In genomic region chr10:71850745-71851629, GRCh38 we compare ENCODE assay signal across 8 cellular contexts. TPM values are rescaled to one million over a fixed set of nuclear protein-coding genes. Genes with fewer than 3 reads are reported as not detected.
DNase-seq lines count a peak whose midpoint lies in the region; ATAC-seq lines count a peak whose summit lies in the region.

Gene PSAP, minus strand, starts transcription at chr10:71851251. Its CDS starts 30 bp downstream, at chr10:71851221.

- peaks cover 0 to 45% (median 37%) of the 10 kb centered on the region in 11 experiments; a peak in 18 of 22 replicates for H3K36me3 ChIP-seq in BLaER1 treated with 17β-estradiol and CSF1 and Interleukin-3, amounts not matched to agents 10 nM and 100 nM

- peak; percentile 94 for ATAC-seq in GM19351 (IDR thresholded peaks at IDR 0.05; ENCODE audit: unreplicated experiment)
- peak; percentile 88 for ATAC-seq in HG03521 (IDR thresholded peaks at IDR 0.05; ENCODE audit: unreplicated experiment)
- peak; percentile 95 for ATAC-seq in left colon

- intact Hi-C loops in left colon (cut with DNase I, micrococcal nuclease) = no loop called here

- DNase-seq in NCI-H748 (lab: John Stamatoyannopoulos, UW; ENCODE audit: unreplicated experiment) (peak; percentile 93), cortex of kidney (lab: John Stamatoyannopoulos, UW) (peak; percentile 37), left colon (peak; percentile 99)
- DNase-seq in activated CD4-positive, alpha-beta T cell treated with anti-CD3 and anti-CD28 coated beads, Interleukin-2, amount 50 U/mL, for 1 hour = peak; percentile 98
- peak; percentile 98 for DNase-seq in stimulated activated CD4-positive, alpha-beta T cell treated with anti-CD3 and anti-CD28 coated beads, Interleukin-1b, Interleukin-23, amount 100 ng/mL, for 48 hours

- peak within 1 kb of the TSS; percentile 92 to 99 (median 98) for H3K4me3 ChIP-seq in BLaER1 treated with 17β-estradiol and CSF1 and Interleukin-3, amounts not matched to agents 10 nM and 100 nM

- peak within 1 kb of the TSS; percentile 86 to 99 (median 96) for H3K4me2 ChIP-seq in BLaER1 treated with 17β-estradiol and CSF1 and Interleukin-3, amounts not matched to agents 10 nM and 100 nM

- peaks cover 51 to 85% (median 74%) of the 10 kb centered on the region in 10 experiments for H3K4me1 ChIP-seq in BLaER1 treated with 17β-estradiol and CSF1 and Interleukin-3, amounts not matched to agents 10 nM and 100 nM

- H3K27me3 ChIP-seq in BLaER1 treated with 17β-estradiol and CSF1 and Interleukin-3, amounts not matched to agents 10 nM and 100 nM = no peaks in the 10 kb centered on the region

- peaks cover 50 to 51% (median 50%) of the 10 kb centered on the region in 11 experiments for H4K20me1 ChIP-seq in BLaER1 treated with 17β-estradiol and CSF1 and Interleukin-3, amounts not matched to agents 10 nM and 100 nM

- H3K9ac ChIP-seq in BLaER1 treated with 17β-estradiol and CSF1 and Interleukin-3, amounts not matched to agents 10 nM and 100 nM = peak within 1 kb of the TSS; percentile 94 to 98 (median 97)

- no peaks in the 10 kb centered on the region for H3K9me3 ChIP-seq in BLaER1 treated with 17β-estradiol and CSF1 and Interleukin-3, amounts not matched to agents 10 nM and 100 nM (replicated peaks in 1 of 11)

- H3K27ac ChIP-seq in BLaER1 treated with 17β-estradiol and CSF1 and Interleukin-3, amounts not matched to agents 10 nM and 100 nM = peak within 1 kb of the TSS; percentile 88 to 97 (median 93)

RNA-seq across cellular contexts. Expression of gene PSAP, which starts in this region (rescaled TPM):
- 100 to 1,000 TPM; 517 to 807 TPM for total RNA-seq in left colon

Comparison
In these comparisons a context has a peak if more than half of its experiments do, and no peak if none do; other contexts are left out.
1. Peak in every context shown above with its lines: DNase-seq, ATAC-seq, H3K4me3 ChIP-seq and H3K27ac ChIP-seq.
2. DNase-seq: peak in every context shown above with its lines; median percentile 99 in left colon; 98 in activated CD4-positive, alpha-beta T cell treated with anti-CD3 and anti-CD28 coated beads, Interleukin-2, amount 50 U/mL, for 1 hour; 98 in stimulated activated CD4-positive, alpha-beta T cell treated with anti-CD3 and anti-CD28 coated beads, Interleukin-1b, Interleukin-23, amount 100 ng/mL, for 48 hours; 93 in NCI-H748; 37 in cortex of kidney.